In the genomic region with DNA sequence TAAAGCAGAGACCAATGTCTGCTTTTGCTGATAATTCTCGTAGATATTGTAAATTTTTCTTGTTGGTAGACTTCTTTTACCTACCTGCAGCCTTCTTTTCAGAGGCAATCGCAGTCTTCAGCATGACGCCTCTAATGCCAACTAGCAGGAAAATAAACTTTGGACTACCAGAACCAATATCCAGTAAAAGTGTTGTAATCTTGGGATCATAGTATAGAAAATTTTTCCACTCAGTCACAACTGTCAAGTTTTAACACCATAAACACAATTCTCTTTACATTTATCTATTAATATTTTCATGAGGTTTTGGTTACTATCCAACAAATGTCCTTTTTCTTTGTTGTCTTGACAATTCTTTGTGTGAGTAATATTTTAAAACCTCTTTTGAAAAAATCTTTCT, we compare ENCODE assay signal across 20 cellular contexts. TPM values are rescaled to one million over a fixed set of nuclear protein-coding genes. Genes with fewer than 3 reads are reported as not detected.
DNase-seq lines count a peak whose midpoint lies in the region; ATAC-seq, FAIRE-seq and TF ChIP-seq lines count a peak whose summit lies in the region.
"Had no signal": no experiment of that assay in that cellular context is flagged by ENCODE, and none has a peak within 500 bp of the region (broad histone marks: within the 10 kb centered on the region; RNA-seq: fewer than 3 reads in every experiment).

No MANE protein-coding gene starts in this region.

- BruUV-seq in HepG2 (replicated peaks; lab: Mats Ljungman, UMichigan): no TSS peak

- no peaks in the 10 kb centered on the region for H4K20me1 ChIP-seq in HepG2 (ENCODE audit: insufficient read depth, low read length)

- TF ChIP-seq CTCF in A549 (IDR thresholded peaks at IDR 0.05) (no peak), VCaP (conservative IDR thresholded peaks at IDR 0.05) (no peak), HepG2 (CRISPR knock-in tag; IDR thresholded peaks at IDR 0.05) (no peak), gastrocnemius medialis (IDR thresholded peaks at IDR 0.05 in 4 of 5, conservative IDR thresholded peaks at IDR 0.05 in 1 of 5) (no peak)

- no peak for TF ChIP-seq POLR2A in A549 (IDR thresholded peaks at IDR 0.05; ENCODE audit: low read length)
- 0 out of 4 replicates have a peak, but pooled peaks of 1 of the 2 experiments have one; percentile 29 for TF ChIP-seq POLR2A in HepG2 (IDR thresholded peaks at IDR 0.05; ENCODE audit: insufficient read depth in 1 of 2, low read depth in 2 of 2, low read length in 2 of 2)
- TF ChIP-seq POLR2A in gastrocnemius medialis (IDR thresholded peaks at IDR 0.05): no peak

- intact Hi-C loops in HepG2 (cut with micrococcal nuclease; ENCODE audit: unreplicated experiment) (loop anchor here (1.0 kb wide), 1 partner anchor 21 kb away; a partner anchor contains a TSS), gastrocnemius medialis (cut with DNase I; ENCODE audit: low total_unique reads) (no loop called here)

- H3K27ac ChIP-seq in A549 (no peak overlapping the region), VCaP (peak overlapping the region; percentile 23; the same call in 1 of the 2 replicates), HepG2 (ENCODE audit: extremely low read length, insufficient read depth, low read length) (peak overlapping the region; percentile 86), gastrocnemius medialis (peak overlapping the region; percentile 0 to 86 (median 84))
- H3K27ac ChIP-seq: C4-2B had no signal

- H3K27me3 ChIP-seq in HepG2 (ENCODE audit: control insufficient read depth in 1 of 2, insufficient read depth in 2 of 2, low read length in 2 of 2) (no peaks in the 10 kb centered on the region), gastrocnemius medialis (no peaks in the 10 kb centered on the region)

- TF ChIP-seq RAD21 in A549 (conservative IDR thresholded peaks at IDR 0.05 in 1 of 2, IDR thresholded peaks at IDR 0.05 in 1 of 2): no peak
- no peak for TF ChIP-seq RAD21 in HepG2 (CRISPR knock-in tag; IDR thresholded peaks at IDR 0.05)

- no peak overlapping the region for H3K4me3 ChIP-seq in A549
- H3K4me3 ChIP-seq in HepG2 (replicated peaks in 1 of 3; ENCODE audit: insufficient read depth in 1 of 3, low read depth in 2 of 3, low read length in 3 of 3): peak overlapping the region; percentile 73 to 79 (median 75); a peak in 5 of 6 replicates
- H3K4me3 ChIP-seq in gastrocnemius medialis: peak overlapping the region in 2 of 4 donors; percentile 65
- H3K4me3 ChIP-seq: GM12878 had no signal

- peak overlapping the region; percentile 87 for H3K4me2 ChIP-seq in A549
- H3K4me2 ChIP-seq in HepG2 (ENCODE audit: low read depth, low read length): peak overlapping the region; percentile 80

- 92% methylated on average over 3 of the region's 3 CpGs for WGBS in A549 (ENCODE audit: missing lambda C conversion rate)
- 1% methylated on average over 3 of the region's 3 CpGs for WGBS in HepG2 (ENCODE audit: low lambda C conversion rate)

- peaks cover 65% of the 10 kb centered on the region for H3K79me2 ChIP-seq in HepG2 (ENCODE audit: insufficient read depth, low read length)

- in situ Hi-C loops in HepG2 (cut with HindIII; ENCODE audit: extremely low pct_ligation_motif_present, low pct_unique_long_range_greater_than_20kb): no loop called here
- in situ Hi-C loops in gastrocnemius medialis (cut with MboI; ENCODE audit: low sequenced_read_pairs in 4 of 4): no loop called here

- ATAC-seq in A549 (no peak), HepG2 (no peak), gastrocnemius medialis (no peak)
- ATAC-seq: GM12878 had no signal

- no peaks in the 10 kb centered on the region for H3K9me3 ChIP-seq in A549
- no peaks in the 10 kb centered on the region for H3K9me3 ChIP-seq in HepG2 (ENCODE audit: low read length)
- no peaks in the 10 kb centered on the region for H3K9me3 ChIP-seq in gastrocnemius medialis

- DNase-seq in A549 (ENCODE audit: low read depth in 1 of 2, low spot score in 1 of 2): no peak
- peak; percentile 58 for DNase-seq in HepG2 (ENCODE audit: low spot score)
- DNase-seq in gastrocnemius medialis: no peak
- DNase-seq in GM03348 (ENCODE audit: low spot score): no peak
- no peak for DNase-seq in retina
- DNase-seq in COLO668 (lab: John Stamatoyannopoulos, UW; ENCODE audit: unreplicated experiment): no peak
- DNase-seq in activated CD4-positive, alpha-beta T cell treated with anti-CD3 and anti-CD28 coated beads, Interleukin-2, amount 50 U/mL, for 48 hours: no peak
- DNase-seq: Calu3, H7, MV-4-11, NCI-H1417 treated with DMSO at 0.1 percent for 48 hours, NCI-H2029, NCI-H510A had no signal

- H3K9ac ChIP-seq in HepG2 (ENCODE audit: insufficient read depth, low read depth, low read length): peak overlapping the region; percentile 75

- H3K4me1 ChIP-seq in A549: peaks cover 37% of the 10 kb centered on the region
- peaks cover 71% of the 10 kb centered on the region for H3K4me1 ChIP-seq in HepG2 (ENCODE audit: insufficient read depth, low read length)
- H3K4me1 ChIP-seq in gastrocnemius medialis: peaks cover 26% of the 10 kb centered on the region in 2 donors

- CTCF ChIA-PET in A549 (lab: Yijun Ruan, JAX): interaction anchor here (1.1 to 1.2 kb wide), 2 partner anchors 16 to 49 kb away, joined by 3 to 6 read pairs; no protein-coding TSS in a partner anchor
- CTCF ChIA-PET in HepG2 (lab: Yijun Ruan, JAX; ENCODE audit: low intra/inter-chr PET ratio, low total read pairs): no interaction called here

- POLR2A ChIA-PET in A549 (lab: Yijun Ruan, JAX): interaction anchor here (2.6 kb wide), 1 partner anchor 21 kb away, joined by 32 read pairs; a partner anchor contains a TSS
- POLR2A ChIA-PET in HepG2 (lab: Yijun Ruan, JAX): interaction anchor here (0.6 to 3.0 kb wide), 5 partner anchors 13 to 923 kb away, joined by 3 to 65 read pairs (median 4); a partner anchor contains a TSS

- H2AFZ ChIP-seq in HepG2 (ENCODE audit: low read length): no peak overlapping the region

- no peak for TF ChIP-seq EP300 in A549 (IDR thresholded peaks at IDR 0.05)
- TF ChIP-seq EP300 in HepG2 (IDR thresholded peaks at IDR 0.05; ENCODE audit: low read depth in 2 of 2, low read length in 2 of 2): peak in 1 of 2 experiments; percentile 39; a peak in 1 of 4 replicates
- no peak for TF ChIP-seq EP300 in HepG2 (CRISPR knock-in tag; IDR thresholded peaks at IDR 0.05; ENCODE audit: borderline replicate concordance)

- FAIRE-seq in A549 (lab: Jason Lieb, UNC) (no peak), HepG2 (lab: Jason Lieb, UNC) (no peak)
- FAIRE-seq: A204.1, GM12878, GM18507, RCC 7860 had no signal

- H3K36me3 ChIP-seq in HepG2 (replicated peaks in 1 of 2; ENCODE audit: control insufficient read depth in 1 of 2, insufficient read depth in 2 of 2, low read length in 2 of 2) (no peaks in the 10 kb centered on the region), gastrocnemius medialis (no peaks in the 10 kb centered on the region)

RNA-seq across cellular contexts. Expression of a gene that starts 2.3 kb away (rescaled TPM):
- 15.2 and 16.6 TPM in 2 replicates for polyA plus RNA-seq in A549 (2011; rRNA removed)
- 4.5 and 4.7 TPM in 2 replicates for polyA plus RNA-seq in A549 (2012; cell fraction: cytosol; rRNA removed)
- 4.2 and 4.8 TPM in 2 replicates for polyA plus RNA-seq in A549 (2012; cell fraction: nucleus; rRNA removed)
- 15.1 to 15.3 TPM (median 15.2 TPM) in 3 replicates for polyA plus RNA-seq in A549 (2017; fragmentation: RNase III; extraction: RNeasy Plus Mini Kit Qiagen cat#74134 plus additional on column Dnase treatment)
- polyA minus RNA-seq in A549 (2011; rRNA and poly(A)+ RNA removed): 3.1 and 3.5 TPM in 2 replicates
- total RNA-seq in HepG2 (2016; rRNA removed; fragmentation: Illumina TruSeq; extraction: Trizol): 33.3 and 37.9 TPM in 2 replicates
- total RNA-seq in HepG2 (2016; cell fraction: cytosol; rRNA removed; fragmentation: Illumina TruSeq; extraction: Trizol; ENCODE audit: low read depth): 6.7 and 7.4 TPM in 2 replicates
- total RNA-seq in HepG2 (2016; cell fraction: insoluble cytoplasmic fraction; rRNA removed; fragmentation: Illumina TruSeq; extraction: Trizol): 33.6 and 35.3 TPM in 2 replicates
- total RNA-seq in HepG2 (2016; cell fraction: membrane; rRNA removed; fragmentation: Illumina TruSeq; extraction: Trizol): 10.5 and 12.8 TPM in 2 replicates
- total RNA-seq in HepG2 (2016; cell fraction: nucleus; rRNA removed; fragmentation: Illumina TruSeq; extraction: Trizol): 39.8 and 45.9 TPM in 2 replicates
- 14.7 and 17.3 TPM in 2 replicates for polyA plus RNA-seq in HepG2 (2011; rRNA removed)
- 4.5 and 6.0 TPM in 2 replicates for polyA plus RNA-seq in HepG2 (2011; cell fraction: cytosol; rRNA removed)
- 18.6 and 23.7 TPM in 2 replicates for polyA plus RNA-seq in HepG2 (2011; cell fraction: nucleus; rRNA removed)
- 13.0 and 13.5 TPM in 2 replicates for polyA plus RNA-seq in HepG2 (2012)
- 3.7 and 4.9 TPM in 2 replicates for polyA plus RNA-seq in HepG2 (2016; cell fraction: cytosol; fragmentation: Illumina TruSeq; extraction: Trizol; ENCODE audit: low read depth)
- polyA plus RNA-seq in HepG2 (2016; cell fraction: insoluble cytoplasmic fraction; fragmentation: Illumina TruSeq; extraction: Trizol; ENCODE audit: low read depth): 37.0 and 38.7 TPM in 2 replicates
- polyA plus RNA-seq in HepG2 (2016; cell fraction: membrane; fragmentation: Illumina TruSeq; extraction: Trizol; ENCODE audit: low read depth): 4.7 and 6.8 TPM in 2 replicates
- 77.3 and 77.9 TPM in 2 replicates for polyA plus RNA-seq in HepG2 (2016; cell fraction: nucleus; fragmentation: Illumina TruSeq; extraction: Trizol; ENCODE audit: insufficient read depth, low read depth)
- polyA minus RNA-seq in HepG2 (2011; rRNA and poly(A)+ RNA removed; ENCODE audit: low replicate concordance): 4.2 and 10.8 TPM in 2 replicates
- 4.7 and 5.1 TPM in 2 replicates for polyA minus RNA-seq in HepG2 (2011; cell fraction: cytosol; rRNA and poly(A)+ RNA removed)
- polyA minus RNA-seq in HepG2 (2011; cell fraction: nucleus; rRNA and poly(A)+ RNA removed): 26.5 and 37.2 TPM in 2 replicates
- 1 to 10 TPM; 2.0 to 5.8 (median 2.8) TPM for total RNA-seq in gastrocnemius medialis
- polyA plus RNA-seq: IgD-negative memory B cell had no signal

RNA-seq across cellular contexts. Expression of a gene that starts 21.4 kb away (rescaled TPM):
- polyA plus RNA-seq in A549 (2011; rRNA removed): 42.1 and 43.0 TPM in 2 replicates
- 12.8 and 14.8 TPM in 2 replicates for polyA plus RNA-seq in A549 (2012; cell fraction: cytosol; rRNA removed)
- polyA plus RNA-seq in A549 (2012; cell fraction: nucleus; rRNA removed): 15.1 and 19.2 TPM in 2 replicates
- 23.7 to 30.3 TPM (median 27.7 TPM) in 3 replicates for polyA plus RNA-seq in A549 (2017; fragmentation: RNase III; extraction: RNeasy Plus Mini Kit Qiagen cat#74134 plus additional on column Dnase treatment)
- polyA minus RNA-seq in A549 (2011; rRNA and poly(A)+ RNA removed): 105 and 118 TPM in 2 replicates
- 10.1 and 14.0 TPM in 2 replicates for total RNA-seq in HepG2 (2016; rRNA removed; fragmentation: Illumina TruSeq; extraction: Trizol)
- 3.9 and 4.2 TPM in 2 replicates for total RNA-seq in HepG2 (2016; cell fraction: cytosol; rRNA removed; fragmentation: Illumina TruSeq; extraction: Trizol; ENCODE audit: low read depth)
- total RNA-seq in HepG2 (2016; cell fraction: insoluble cytoplasmic fraction; rRNA removed; fragmentation: Illumina TruSeq; extraction: Trizol): 10.1 and 10.9 TPM in 2 replicates
- 9.8 and 11.8 TPM in 2 replicates for total RNA-seq in HepG2 (2016; cell fraction: membrane; rRNA removed; fragmentation: Illumina TruSeq; extraction: Trizol)
- 9.6 and 12.5 TPM in 2 replicates for total RNA-seq in HepG2 (2016; cell fraction: nucleus; rRNA removed; fragmentation: Illumina TruSeq; extraction: Trizol)
- 7.4 and 7.9 TPM in 2 replicates for polyA plus RNA-seq in HepG2 (2011; rRNA removed)
- 5.8 and 6.9 TPM in 2 replicates for polyA plus RNA-seq in HepG2 (2011; cell fraction: cytosol; rRNA removed)
- 6.0 and 7.4 TPM in 2 replicates for polyA plus RNA-seq in HepG2 (2011; cell fraction: nucleus; rRNA removed)
- polyA plus RNA-seq in HepG2 (2012): 5.4 and 5.9 TPM in 2 replicates
- 4.6 and 4.7 TPM in 2 replicates for polyA plus RNA-seq in HepG2 (2016; cell fraction: cytosol; fragmentation: Illumina TruSeq; extraction: Trizol; ENCODE audit: low read depth)
- 7.4 and 9.0 TPM in 2 replicates for polyA plus RNA-seq in HepG2 (2016; cell fraction: insoluble cytoplasmic fraction; fragmentation: Illumina TruSeq; extraction: Trizol; ENCODE audit: low read depth)
- 7.2 and 7.3 TPM in 2 replicates for polyA plus RNA-seq in HepG2 (2016; cell fraction: membrane; fragmentation: Illumina TruSeq; extraction: Trizol; ENCODE audit: low read depth)
- polyA plus RNA-seq in HepG2 (2016; cell fraction: nucleus; fragmentation: Illumina TruSeq; extraction: Trizol; ENCODE audit: insufficient read depth, low read depth): 6.7 and 7.9 TPM in 2 replicates
- 35.7 and 40.8 TPM in 2 replicates for polyA minus RNA-seq in HepG2 (2011; rRNA and poly(A)+ RNA removed; ENCODE audit: low replicate concordance)
- polyA minus RNA-seq in HepG2 (2011; cell fraction: cytosol; rRNA and poly(A)+ RNA removed): 11.7 and 13.2 TPM in 2 replicates
- 18.0 and 24.1 TPM in 2 replicates for polyA minus RNA-seq in HepG2 (2011; cell fraction: nucleus; rRNA and poly(A)+ RNA removed)
- 10 to 100 TPM in 3 of 4 donors, 1 to 10 TPM in 1; 8.3 to 22.4 (median 19.0) TPM for total RNA-seq in gastrocnemius medialis

Comparison
In these comparisons a context has a peak if more than half of its experiments do, and no peak if none do; other contexts are left out.
1. H3K27ac ChIP-seq: peak in VCaP (single experiment), HepG2 (single experiment) and gastrocnemius medialis (4 of 4); none in A549 (0 of 2).